ENCODE assay signal across 15 cellular contexts in the genomic region with DNA sequence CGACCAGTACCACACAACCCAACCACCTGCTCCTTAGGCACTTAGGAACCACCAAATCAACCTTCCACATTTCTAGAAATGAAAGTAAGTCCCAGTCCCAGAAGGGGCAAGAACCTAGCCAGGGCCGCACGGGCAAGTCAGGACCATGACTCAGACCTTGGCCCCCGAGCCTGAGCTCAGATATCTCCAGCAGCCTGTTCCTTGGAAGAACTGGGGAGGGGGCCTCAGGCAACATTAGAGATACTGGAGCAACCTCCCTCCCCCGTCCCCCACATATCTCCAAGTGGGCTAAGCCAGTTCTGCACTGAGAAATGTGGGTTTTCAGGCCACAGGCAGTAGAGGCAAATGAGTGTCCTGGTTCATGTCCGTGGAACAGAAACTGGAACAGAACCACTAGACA. TPM values are rescaled to one million over a fixed set of nuclear protein-coding genes. Genes with fewer than 3 reads are reported as not detected.
A peak's percentile ranks its signal among the peaks of the same experiment; 100 is the strongest.
DNase-seq lines count a peak whose midpoint lies in the region; ATAC-seq and TF ChIP-seq lines count a peak whose summit lies in the region.
"Had no signal": no experiment of that assay in that cellular context is flagged by ENCODE, and none has a peak within 500 bp of the region (broad histone marks: within the 10 kb centered on the region; RNA-seq: fewer than 3 reads in every experiment).

No MANE protein-coding gene starts in this region.

- no peaks in the 10 kb centered on the region for H3K27me3 ChIP-seq in CD8-positive, alpha-beta T cell (ENCODE audit: insufficient read depth, low read length)
- no peaks in the 10 kb centered on the region for H3K27me3 ChIP-seq in uterus
- H3K27me3 ChIP-seq: body of pancreas had no signal

- peak overlapping the region; percentile 99 for H3K27ac Mint-ChIP-seq in CD8-positive, alpha-beta T cell
- peak overlapping the region; percentile 66 for H3K27ac Mint-ChIP-seq in activated naive CD8-positive, alpha-beta T cell treated with anti-CD3 and anti-CD28 coated beads, Interleukin-2, amount 50 U/mL, for 24 hours
- H3K27ac Mint-ChIP-seq in nephron progenitor cell: peak overlapping the region; percentile 55

- H3K27ac ChIP-seq in CD8-positive, alpha-beta T cell (ENCODE audit: low read depth, low read length): peak overlapping the region; percentile 35
- H3K27ac ChIP-seq in uterus: no peak overlapping the region
- H3K27ac ChIP-seq: body of pancreas had no signal

- ATAC-seq in CD8-positive, alpha-beta T cell: no peak
- peak; percentile 2 for ATAC-seq in HG03457 (IDR thresholded peaks at IDR 0.05; ENCODE audit: unreplicated experiment)
- no peak for ATAC-seq in activated naive CD8-positive, alpha-beta T cell treated with anti-CD3 and anti-CD28 coated beads, Interleukin-2, amount 50 U/mL, for 24 hours
- no peak for ATAC-seq in HG02885 (IDR thresholded peaks at IDR 0.05; ENCODE audit: poor library complexity, unreplicated experiment)
- ATAC-seq: body of pancreas had no signal

- no peak for TF ChIP-seq CTCF in CD8-positive, alpha-beta T cell (IDR thresholded peaks at IDR 0.05)
- TF ChIP-seq CTCF in nephron progenitor cell (IDR thresholded peaks at IDR 0.05) (no peak), uterus (IDR thresholded peaks at IDR 0.05) (no peak)

- no peaks in the 10 kb centered on the region for H3K27me3 Mint-ChIP-seq in CD8-positive, alpha-beta T cell (ENCODE audit: low read depth)
- H3K27me3 Mint-ChIP-seq in activated naive CD8-positive, alpha-beta T cell treated with anti-CD3 and anti-CD28 coated beads, Interleukin-2, amount 50 U/mL, for 24 hours: no peaks in the 10 kb centered on the region
- no peaks in the 10 kb centered on the region for H3K27me3 Mint-ChIP-seq in nephron progenitor cell (ENCODE audit: low read depth, poor library complexity)

- H3K9me3 Mint-ChIP-seq in CD8-positive, alpha-beta T cell: no peaks in the 10 kb centered on the region
- no peaks in the 10 kb centered on the region for H3K9me3 Mint-ChIP-seq in activated naive CD8-positive, alpha-beta T cell treated with anti-CD3 and anti-CD28 coated beads, Interleukin-2, amount 50 U/mL, for 24 hours
- H3K9me3 Mint-ChIP-seq in nephron progenitor cell: no peaks in the 10 kb centered on the region
- H3K9me3 Mint-ChIP-seq: activated T-cell treated with anti-CD3 and anti-CD28 coated beads, Interleukin-2, amount 50 U/mL, for 4 hours had no signal

- no peak for TF ChIP-seq POLR2A in uterus (IDR thresholded peaks at IDR 0.05)

- intact Hi-C loops in CD8-positive, alpha-beta T cell (cut with DNase I, micrococcal nuclease): no loop called here
- intact Hi-C loops in uterus (cut with DNase I; ENCODE audit: low total_unique reads): no loop called here

- POLR2A ChIA-PET in CD8-positive, alpha-beta T cell (lab: Charles Lee): no interaction called here

- H3K36me3 ChIP-seq in CD8-positive, alpha-beta T cell (ENCODE audit: insufficient read depth, low read length): no peaks in the 10 kb centered on the region
- H3K36me3 ChIP-seq in uterus: no peaks in the 10 kb centered on the region

- H3K4me3 Mint-ChIP-seq in CD8-positive, alpha-beta T cell: no peak overlapping the region
- H3K4me3 Mint-ChIP-seq in activated naive CD8-positive, alpha-beta T cell treated with anti-CD3 and anti-CD28 coated beads, Interleukin-2, amount 50 U/mL, for 24 hours: no peak overlapping the region
- no peak overlapping the region for H3K4me3 Mint-ChIP-seq in nephron progenitor cell
- H3K4me3 Mint-ChIP-seq: activated T-cell treated with anti-CD3 and anti-CD28 coated beads, Interleukin-2, amount 50 U/mL, for 4 hours had no signal

- H3K36me3 Mint-ChIP-seq in CD8-positive, alpha-beta T cell: peaks cover 9% of the 10 kb centered on the region
- no peaks in the 10 kb centered on the region for H3K36me3 Mint-ChIP-seq in activated naive CD8-positive, alpha-beta T cell treated with anti-CD3 and anti-CD28 coated beads, Interleukin-2, amount 50 U/mL, for 24 hours (ENCODE audit: low read depth)
- H3K36me3 Mint-ChIP-seq in nephron progenitor cell (ENCODE audit: low read depth): no peaks in the 10 kb centered on the region

- H3K4me3 ChIP-seq in CD8-positive, alpha-beta T cell (ENCODE audit: low read depth, low read length): no peak overlapping the region
- H3K4me3 ChIP-seq in uterus: no peak overlapping the region
- H3K4me3 ChIP-seq: body of pancreas, mucosa of descending colon had no signal

- H3K4me1 ChIP-seq in CD8-positive, alpha-beta T cell (ENCODE audit: insufficient read depth, low read length): peaks cover 65% of the 10 kb centered on the region
- no peaks in the 10 kb centered on the region for H3K4me1 ChIP-seq in uterus
- H3K4me1 ChIP-seq: body of pancreas had no signal

- CTCF ChIA-PET in CD8-positive, alpha-beta T cell (lab: Charles Lee): no interaction called here

- no peak for DNase-seq in CD8-positive, alpha-beta T cell
- no peak for DNase-seq in activated naive CD8-positive, alpha-beta T cell treated with anti-CD3 and anti-CD28 coated beads, Interleukin-2, amount 50 U/mL, for 24 hours
- DNase-seq in nephron progenitor cell: no peak
- DNase-seq in uterus: no peak
- DNase-seq in T-helper 2 cell: no peak
- DNase-seq: activated T-cell treated with anti-CD3 and anti-CD28 coated beads, Interleukin-2, amount 50 U/mL, for 4 hours; body of pancreas; effector CD4-positive, alpha-beta T cell; foreskin fibroblast; GDM1; stimulated activated CD4-positive, alpha-beta T cell treated with anti-CD3 and anti-CD28 coated beads, Interleukin-2, amount 100 ng/mL, for 48 hours; stimulated activated naive CD4-positive, alpha-beta T cell treated with Interleukin-2 at 50 U/mL for 16 hours had no signal

- H3K9me3 ChIP-seq in CD8-positive, alpha-beta T cell (ENCODE audit: low read length): no peaks in the 10 kb centered on the region
- H3K9me3 ChIP-seq in uterus: no peaks in the 10 kb centered on the region
- H3K9me3 ChIP-seq: body of pancreas, mucosa of descending colon had no signal

- peaks cover 76% of the 10 kb centered on the region for H3K4me1 Mint-ChIP-seq in CD8-positive, alpha-beta T cell (ENCODE audit: low read depth)
- H3K4me1 Mint-ChIP-seq in activated naive CD8-positive, alpha-beta T cell treated with anti-CD3 and anti-CD28 coated beads, Interleukin-2, amount 50 U/mL, for 24 hours: peaks cover 58% of the 10 kb centered on the region
- peaks cover 48% of the 10 kb centered on the region for H3K4me1 Mint-ChIP-seq in nephron progenitor cell

RNA-seq across cellular contexts. Expression of a gene that starts 7.7 kb away (rescaled TPM):
- total RNA-seq in CD8-positive, alpha-beta T cell: 10 to 100 TPM; 93.5 to 95.2 TPM
- 100 to 1,000 TPM in 1 of 4 donors, 10 to 100 TPM in 3; 21.3 to 222 (median 70.4) TPM for total RNA-seq in uterus

RNA-seq across cellular contexts. Expression of a gene that starts 49.4 kb away (rescaled TPM):
- 10 to 100 TPM; 22.1 to 25.1 TPM for total RNA-seq in CD8-positive, alpha-beta T cell
- 10 to 100 TPM; 19.1 to 85.3 (median 53.0) TPM for total RNA-seq in uterus
